1 cellular context compared by ENCODE assay signal in the genomic region with DNA sequence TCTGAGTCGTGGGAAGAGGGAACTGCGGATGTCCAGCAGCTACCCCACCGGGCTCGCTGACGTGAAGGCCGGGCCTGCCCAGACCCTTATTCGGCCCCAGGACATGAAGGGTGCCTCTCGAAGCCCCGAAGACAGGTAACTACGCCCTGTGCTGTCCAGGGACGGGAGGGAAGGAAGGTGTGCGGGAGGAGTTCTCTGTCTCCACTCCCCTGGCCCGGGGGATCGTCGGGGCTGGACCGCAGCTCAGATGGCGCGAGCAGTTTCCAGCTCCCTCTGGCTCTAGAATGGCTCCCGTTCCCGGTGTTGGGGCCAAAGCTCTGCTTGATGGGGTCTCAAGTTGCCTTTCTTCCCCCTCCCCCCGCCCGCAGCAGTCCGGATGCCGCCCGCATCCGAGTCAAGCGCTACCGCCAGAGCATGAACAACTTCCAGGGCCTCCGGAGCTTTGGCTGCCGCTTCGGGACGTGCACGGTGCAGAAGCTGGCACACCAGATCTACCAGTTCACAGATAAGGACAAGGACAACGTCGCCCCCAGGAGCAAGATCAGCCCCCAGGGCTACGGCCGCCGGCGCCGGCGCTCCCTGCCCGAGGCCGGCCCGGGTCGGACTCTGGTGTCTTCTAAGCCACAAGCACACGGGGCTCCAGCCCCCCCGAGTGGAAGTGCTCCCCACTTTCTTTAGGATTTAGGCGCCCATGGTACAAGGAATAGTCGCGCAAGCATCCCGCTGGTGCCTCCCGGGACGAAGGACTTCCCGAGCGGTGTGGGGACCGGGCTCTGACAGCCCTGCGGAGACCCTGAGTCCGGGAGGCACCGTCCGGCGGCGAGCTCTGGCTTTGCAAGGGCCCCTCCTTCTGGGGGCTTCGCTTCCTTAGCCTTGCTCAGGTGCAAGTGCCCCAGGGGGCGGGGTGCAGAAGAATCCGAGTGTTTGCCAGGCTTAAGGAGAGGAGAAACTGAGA.
TF ChIP-seq lines count a peak whose summit lies in the region.

No MANE protein-coding gene starts in this region.

TF ChIP-seq in HEK293, 187 proteins besides CTCF, POLR2A, EP300 and RAD21:
- TF ChIP-seq OSR2 (tag by site-specific recombination; IDR thresholded peaks at IDR 0.05): peak; percentile 58
- peak; percentile 41 for TF ChIP-seq GLIS2 (tag by site-specific recombination; IDR thresholded peaks at IDR 0.05)
- no peak for TF ChIP-seq KLF9 (tag by site-specific recombination; IDR thresholded peaks at IDR 0.05; ENCODE audit: low read depth)
- TF ChIP-seq, protein P1, sequence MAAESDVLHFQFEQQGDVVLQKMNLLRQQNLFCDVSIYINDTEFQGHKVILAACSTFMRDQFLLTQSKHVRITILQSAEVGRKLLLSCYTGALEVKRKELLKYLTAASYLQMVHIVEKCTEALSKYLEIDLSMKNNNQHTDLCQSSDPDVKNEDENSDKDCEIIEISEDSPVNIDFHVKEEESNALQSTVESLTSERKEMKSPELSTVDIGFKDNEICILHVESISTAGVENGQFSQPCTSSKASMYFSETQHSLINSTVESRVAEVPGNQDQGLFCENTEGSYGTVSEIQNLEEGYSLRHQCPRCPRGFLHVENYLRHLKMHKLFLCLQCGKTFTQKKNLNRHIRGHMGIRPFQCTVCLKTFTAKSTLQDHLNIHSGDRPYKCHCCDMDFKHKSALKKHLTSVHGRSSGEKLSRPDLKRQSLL (tag by site-specific recombination; IDR thresholded peaks at IDR 0.05): peak; percentile 99
- no peak for TF ChIP-seq ZNF416 (tag by site-specific recombination; IDR thresholded peaks at IDR 0.05)
- TF ChIP-seq, protein P2, sequence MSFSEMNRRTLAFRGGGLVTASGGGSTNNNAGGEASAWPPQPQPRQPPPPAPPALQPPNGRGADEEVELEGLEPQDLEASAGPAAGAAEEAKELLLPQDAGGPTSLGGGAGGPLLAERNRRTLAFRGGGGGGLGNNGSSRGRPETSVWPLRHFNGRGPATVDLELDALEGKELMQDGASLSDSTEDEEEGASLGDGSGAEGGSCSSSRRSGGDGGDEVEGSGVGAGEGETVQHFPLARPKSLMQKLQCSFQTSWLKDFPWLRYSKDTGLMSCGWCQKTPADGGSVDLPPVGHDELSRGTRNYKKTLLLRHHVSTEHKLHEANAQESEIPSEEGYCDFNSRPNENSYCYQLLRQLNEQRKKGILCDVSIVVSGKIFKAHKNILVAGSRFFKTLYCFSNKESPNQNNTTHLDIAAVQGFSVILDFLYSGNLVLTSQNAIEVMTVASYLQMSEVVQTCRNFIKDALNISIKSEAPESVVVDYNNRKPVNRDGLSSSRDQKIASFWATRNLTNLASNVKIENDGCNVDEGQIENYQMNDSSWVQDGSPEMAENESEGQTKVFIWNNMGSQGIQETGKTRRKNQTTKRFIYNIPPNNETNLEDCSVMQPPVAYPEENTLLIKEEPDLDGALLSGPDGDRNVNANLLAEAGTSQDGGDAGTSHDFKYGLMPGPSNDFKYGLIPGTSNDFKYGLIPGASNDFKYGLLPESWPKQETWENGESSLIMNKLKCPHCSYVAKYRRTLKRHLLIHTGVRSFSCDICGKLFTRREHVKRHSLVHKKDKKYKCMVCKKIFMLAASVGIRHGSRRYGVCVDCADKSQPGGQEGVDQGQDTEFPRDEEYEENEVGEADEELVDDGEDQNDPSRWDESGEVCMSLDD (tag by site-specific recombination; IDR thresholded peaks at IDR 0.05): peak; percentile 31; the same call in 1 of the 2 replicates
- TF ChIP-seq ZNF37A (tag by site-specific recombination; IDR thresholded peaks at IDR 0.05): no peak
- no peak for TF ChIP-seq ZNF48 (tag by site-specific recombination; IDR thresholded peaks at IDR 0.05)
- TF ChIP-seq, protein P3, sequence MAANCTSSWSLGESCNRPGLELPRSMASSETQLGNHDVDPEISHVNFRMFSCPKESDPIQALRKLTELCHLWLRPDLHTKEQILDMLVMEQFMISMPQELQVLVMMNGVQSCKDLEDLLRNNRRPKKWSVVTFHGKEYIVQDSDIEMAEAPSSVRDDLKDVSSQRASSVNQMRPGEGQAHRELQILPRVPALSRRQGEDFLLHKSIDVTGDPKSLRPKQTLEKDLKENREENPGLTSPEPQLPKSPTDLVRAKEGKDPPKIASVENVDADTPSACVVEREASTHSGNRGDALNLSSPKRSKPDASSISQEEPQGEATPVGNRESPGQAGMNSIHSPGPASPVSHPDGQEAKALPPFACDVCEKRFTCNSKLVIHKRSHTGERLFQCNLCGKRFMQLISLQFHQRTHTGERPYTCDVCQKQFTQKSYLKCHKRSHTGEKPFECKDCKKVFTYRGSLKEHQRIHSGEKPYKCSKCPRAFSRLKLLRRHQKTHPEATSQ (tag by site-specific recombination; IDR thresholded peaks at IDR 0.05): no peak
- no peak for TF ChIP-seq KLF1 (tag by site-specific recombination; IDR thresholded peaks at IDR 0.05)
- TF ChIP-seq ZNF768 (tag by site-specific recombination; IDR thresholded peaks at IDR 0.05): no peak
- TF ChIP-seq SP2 (tag by site-specific recombination; IDR thresholded peaks at IDR 0.05): no peak
- TF ChIP-seq ZBTB8A (tag by site-specific recombination; IDR thresholded peaks at IDR 0.05): 0 out of 2 replicates have a peak, but pooled peaks have one; percentile 7
- TF ChIP-seq ZNF132 (tag by site-specific recombination; IDR thresholded peaks at IDR 0.05; ENCODE audit: borderline replicate concordance): no peak
- TF ChIP-seq, protein P4, sequence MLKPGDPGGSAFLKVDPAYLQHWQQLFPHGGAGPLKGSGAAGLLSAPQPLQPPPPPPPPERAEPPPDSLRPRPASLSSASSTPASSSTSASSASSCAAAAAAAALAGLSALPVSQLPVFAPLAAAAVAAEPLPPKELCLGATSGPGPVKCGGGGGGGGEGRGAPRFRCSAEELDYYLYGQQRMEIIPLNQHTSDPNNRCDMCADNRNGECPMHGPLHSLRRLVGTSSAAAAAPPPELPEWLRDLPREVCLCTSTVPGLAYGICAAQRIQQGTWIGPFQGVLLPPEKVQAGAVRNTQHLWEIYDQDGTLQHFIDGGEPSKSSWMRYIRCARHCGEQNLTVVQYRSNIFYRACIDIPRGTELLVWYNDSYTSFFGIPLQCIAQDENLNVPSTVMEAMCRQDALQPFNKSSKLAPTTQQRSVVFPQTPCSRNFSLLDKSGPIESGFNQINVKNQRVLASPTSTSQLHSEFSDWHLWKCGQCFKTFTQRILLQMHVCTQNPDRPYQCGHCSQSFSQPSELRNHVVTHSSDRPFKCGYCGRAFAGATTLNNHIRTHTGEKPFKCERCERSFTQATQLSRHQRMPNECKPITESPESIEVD (tag by site-specific recombination; IDR thresholded peaks at IDR 0.05): no peak
- no peak for TF ChIP-seq ZNF629 (tag by site-specific recombination; IDR thresholded peaks at IDR 0.05)
- TF ChIP-seq, protein P5, sequence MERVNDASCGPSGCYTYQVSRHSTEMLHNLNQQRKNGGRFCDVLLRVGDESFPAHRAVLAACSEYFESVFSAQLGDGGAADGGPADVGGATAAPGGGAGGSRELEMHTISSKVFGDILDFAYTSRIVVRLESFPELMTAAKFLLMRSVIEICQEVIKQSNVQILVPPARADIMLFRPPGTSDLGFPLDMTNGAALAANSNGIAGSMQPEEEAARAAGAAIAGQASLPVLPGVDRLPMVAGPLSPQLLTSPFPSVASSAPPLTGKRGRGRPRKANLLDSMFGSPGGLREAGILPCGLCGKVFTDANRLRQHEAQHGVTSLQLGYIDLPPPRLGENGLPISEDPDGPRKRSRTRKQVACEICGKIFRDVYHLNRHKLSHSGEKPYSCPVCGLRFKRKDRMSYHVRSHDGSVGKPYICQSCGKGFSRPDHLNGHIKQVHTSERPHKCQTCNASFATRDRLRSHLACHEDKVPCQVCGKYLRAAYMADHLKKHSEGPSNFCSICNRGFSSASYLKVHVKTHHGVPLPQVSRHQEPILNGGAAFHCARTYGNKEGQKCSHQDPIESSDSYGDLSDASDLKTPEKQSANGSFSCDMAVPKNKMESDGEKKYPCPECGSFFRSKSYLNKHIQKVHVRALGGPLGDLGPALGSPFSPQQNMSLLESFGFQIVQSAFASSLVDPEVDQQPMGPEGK (tag by site-specific recombination; IDR thresholded peaks at IDR 0.05): peak; percentile 11; the same call in 1 of the 2 replicates
- no peak for TF ChIP-seq ZEB2 (tag by site-specific recombination; IDR thresholded peaks at IDR 0.05)
- TF ChIP-seq ZNF23 (tag by site-specific recombination; IDR thresholded peaks at IDR 0.05; ENCODE audit: borderline replicate concordance): no peak
- TF ChIP-seq, protein P6, sequence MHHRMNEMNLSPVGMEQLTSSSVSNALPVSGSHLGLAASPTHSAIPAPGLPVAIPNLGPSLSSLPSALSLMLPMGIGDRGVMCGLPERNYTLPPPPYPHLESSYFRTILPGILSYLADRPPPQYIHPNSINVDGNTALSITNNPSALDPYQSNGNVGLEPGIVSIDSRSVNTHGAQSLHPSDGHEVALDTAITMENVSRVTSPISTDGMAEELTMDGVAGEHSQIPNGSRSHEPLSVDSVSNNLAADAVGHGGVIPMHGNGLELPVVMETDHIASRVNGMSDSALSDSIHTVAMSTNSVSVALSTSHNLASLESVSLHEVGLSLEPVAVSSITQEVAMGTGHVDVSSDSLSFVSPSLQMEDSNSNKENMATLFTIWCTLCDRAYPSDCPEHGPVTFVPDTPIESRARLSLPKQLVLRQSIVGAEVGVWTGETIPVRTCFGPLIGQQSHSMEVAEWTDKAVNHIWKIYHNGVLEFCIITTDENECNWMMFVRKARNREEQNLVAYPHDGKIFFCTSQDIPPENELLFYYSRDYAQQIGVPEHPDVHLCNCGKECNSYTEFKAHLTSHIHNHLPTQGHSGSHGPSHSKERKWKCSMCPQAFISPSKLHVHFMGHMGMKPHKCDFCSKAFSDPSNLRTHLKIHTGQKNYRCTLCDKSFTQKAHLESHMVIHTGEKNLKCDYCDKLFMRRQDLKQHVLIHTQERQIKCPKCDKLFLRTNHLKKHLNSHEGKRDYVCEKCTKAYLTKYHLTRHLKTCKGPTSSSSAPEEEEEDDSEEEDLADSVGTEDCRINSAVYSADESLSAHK (tag by site-specific recombination; IDR thresholded peaks at IDR 0.05): peak; percentile 35; the same call in 1 of the 2 replicates
